Comparison of ENCODE assay signal across 18 cellular contexts in the genomic region with DNA sequence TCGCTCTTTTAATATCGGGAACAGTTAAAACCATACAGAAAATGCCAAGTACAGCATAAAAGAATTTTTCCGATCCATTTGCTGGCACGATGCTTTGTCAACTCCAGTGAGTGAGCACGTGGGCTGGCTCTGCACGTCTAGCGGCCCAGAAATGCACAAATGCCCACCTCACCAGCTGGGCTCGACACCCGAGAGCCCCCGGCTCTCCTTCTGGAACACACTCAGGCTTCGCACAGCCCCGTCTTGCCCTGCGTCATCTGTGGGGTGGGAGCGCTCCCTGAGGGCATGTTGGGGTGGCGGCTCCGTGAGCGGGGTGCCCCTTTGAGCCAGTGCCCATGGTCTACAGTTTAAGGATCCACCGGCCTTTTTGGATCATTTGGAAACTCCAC. TPM values are rescaled to one million over a fixed set of nuclear protein-coding genes. Genes with fewer than 3 reads are reported as not detected.
A peak's percentile ranks its signal among the peaks of the same experiment; 100 is the strongest.
DNase-seq lines count a peak whose midpoint lies in the region; ATAC-seq and TF ChIP-seq lines count a peak whose summit lies in the region.
"Had no signal": no experiment of that assay in that cellular context is flagged by ENCODE, and none has a peak within 500 bp of the region (broad histone marks: within the 10 kb centered on the region; RNA-seq: fewer than 3 reads in every experiment).

No MANE protein-coding gene starts in this region.

- TF ChIP-seq POLR2A in spleen (IDR thresholded peaks at IDR 0.05): no peak

- H3K9me3 Mint-ChIP-seq in activated naive CD8-positive, alpha-beta T cell (ENCODE audit: low read depth): no peaks in the 10 kb centered on the region
- no peaks in the 10 kb centered on the region for H3K9me3 Mint-ChIP-seq in activated naive CD8-positive, alpha-beta T cell treated with anti-CD3 and anti-CD28 coated beads for 36 hours
- no peaks in the 10 kb centered on the region for H3K9me3 Mint-ChIP-seq in effector memory CD8-positive, alpha-beta T cell
- H3K9me3 Mint-ChIP-seq: GM23338 had no signal

- H3K27me3 ChIP-seq in RWPE2 (ENCODE audit: insufficient read depth, poor library complexity, severe bottlenecking) (no peaks in the 10 kb centered on the region), lower lobe of right lung (ENCODE audit: low read depth) (no peaks in the 10 kb centered on the region), spleen (replicated peaks in 1 of 7) (no peaks in the 10 kb centered on the region)
- H3K27me3 ChIP-seq: BLaER1 had no signal

- no peak for TF ChIP-seq CTCF in RWPE2 (IDR thresholded peaks at IDR 0.05; ENCODE audit: poor library complexity, severe bottlenecking)
- no peak for TF ChIP-seq CTCF in lower lobe of right lung (IDR thresholded peaks at IDR 0.05)
- TF ChIP-seq CTCF in spleen (IDR thresholded peaks at IDR 0.05 in 8 of 11, conservative IDR thresholded peaks at IDR 0.05 in 3 of 11): no peak

- peaks cover 34% of the 10 kb centered on the region for H3K4me1 Mint-ChIP-seq in activated naive CD8-positive, alpha-beta T cell (ENCODE audit: low read depth)
- H3K4me1 Mint-ChIP-seq in activated naive CD8-positive, alpha-beta T cell treated with anti-CD3 and anti-CD28 coated beads for 36 hours: peaks cover 25% of the 10 kb centered on the region
- H3K4me1 Mint-ChIP-seq in effector memory CD8-positive, alpha-beta T cell (ENCODE audit: low read depth in 2 of 2): peaks cover 0 to 4% of the 10 kb centered on the region in 2 donors
- H3K4me1 Mint-ChIP-seq: GM23338 had no signal

- intact Hi-C loops in lower lobe of right lung (cut with DNase I): no loop called here
- intact Hi-C loops in spleen (cut with DNase I; ENCODE audit: low total_unique reads): no loop called here

- H3K9me3 ChIP-seq in RWPE2 (ENCODE audit: severe bottlenecking) (no peaks in the 10 kb centered on the region), lower lobe of right lung (no peaks in the 10 kb centered on the region), spleen (no peaks in the 10 kb centered on the region)
- H3K9me3 ChIP-seq: BLaER1 had no signal

- peaks cover 9% of the 10 kb centered on the region for H3K36me3 Mint-ChIP-seq in activated naive CD8-positive, alpha-beta T cell
- peaks cover 47% of the 10 kb centered on the region for H3K36me3 Mint-ChIP-seq in activated naive CD8-positive, alpha-beta T cell treated with anti-CD3 and anti-CD28 coated beads for 36 hours
- H3K36me3 Mint-ChIP-seq in effector memory CD8-positive, alpha-beta T cell (ENCODE audit: insufficient read depth): peaks cover 37% of the 10 kb centered on the region

- H3K4me3 Mint-ChIP-seq in activated naive CD8-positive, alpha-beta T cell: peak overlapping the region; percentile 67
- H3K4me3 Mint-ChIP-seq in activated naive CD8-positive, alpha-beta T cell treated with anti-CD3 and anti-CD28 coated beads for 36 hours: no peak overlapping the region
- no peak overlapping the region for H3K4me3 Mint-ChIP-seq in effector memory CD8-positive, alpha-beta T cell
- H3K4me3 Mint-ChIP-seq: GM23338 had no signal

- H3K4me1 ChIP-seq in RWPE2 (ENCODE audit: insufficient read depth, poor library complexity, severe bottlenecking) (no peaks in the 10 kb centered on the region), lower lobe of right lung (no peaks in the 10 kb centered on the region), spleen (no peaks in the 10 kb centered on the region)
- H3K4me1 ChIP-seq: BLaER1 had no signal

- WGBS in spleen, 5 donors: 96 to 98% (median 98%) methylated on average over 13 to 18 of the region's 18 CpGs

- no peak overlapping the region for H3K4me3 ChIP-seq in RWPE2 (ENCODE audit: severe bottlenecking)
- H3K4me3 ChIP-seq in lower lobe of right lung: no peak overlapping the region
- no peak overlapping the region for H3K4me3 ChIP-seq in spleen
- H3K4me3 ChIP-seq: BLaER1, GM23338, PC-9 had no signal

- no peaks in the 10 kb centered on the region for H3K27me3 Mint-ChIP-seq in activated naive CD8-positive, alpha-beta T cell
- no peaks in the 10 kb centered on the region for H3K27me3 Mint-ChIP-seq in activated naive CD8-positive, alpha-beta T cell treated with anti-CD3 and anti-CD28 coated beads for 36 hours
- H3K27me3 Mint-ChIP-seq in effector memory CD8-positive, alpha-beta T cell: no peaks in the 10 kb centered on the region

- no peak overlapping the region for H3K27ac ChIP-seq in RWPE2 (ENCODE audit: poor library complexity, severe bottlenecking)
- H3K27ac ChIP-seq in lower lobe of right lung: no peak overlapping the region
- H3K27ac ChIP-seq in spleen: no peak overlapping the region
- H3K27ac ChIP-seq: BLaER1, PC-9 had no signal

- H3K36me3 ChIP-seq in RWPE2 (ENCODE audit: low read depth) (peaks cover 85% of the 10 kb centered on the region), lower lobe of right lung (peaks cover 77% of the 10 kb centered on the region), spleen (peaks cover 7 to 100% (median 72%) of the 10 kb centered on the region in 6 donors)

- peak overlapping the region; percentile 58 for H3K27ac Mint-ChIP-seq in activated naive CD8-positive, alpha-beta T cell
- H3K27ac Mint-ChIP-seq in activated naive CD8-positive, alpha-beta T cell treated with anti-CD3 and anti-CD28 coated beads for 36 hours: no peak overlapping the region
- H3K27ac Mint-ChIP-seq in effector memory CD8-positive, alpha-beta T cell: no peak overlapping the region
- H3K27ac Mint-ChIP-seq: GM23338 had no signal

- ATAC-seq in RWPE2 (ENCODE audit: low read depth): no peak
- ATAC-seq in lower lobe of right lung: no peak
- no peak for ATAC-seq in effector memory CD8-positive, alpha-beta T cell (replicated peaks)
- ATAC-seq: GM23338 had no signal

- no peak for DNase-seq in activated naive CD8-positive, alpha-beta T cell treated with anti-CD3 and anti-CD28 coated beads for 36 hours
- DNase-seq in RWPE2 (ENCODE audit: low spot score) (peak; percentile 43), lower lobe of right lung (peak; percentile 28), spleen (peak; percentile 59)
- no peak for DNase-seq in effector memory CD8-positive, alpha-beta T cell
- no peak for DNase-seq in stimulated activated CD4-positive, alpha-beta T cell treated with anti-CD3 and anti-CD28 coated beads, Interleukin-4, amount 100 ng/mL, for 24 hours
- no peak for DNase-seq in stimulated activated CD4-positive, alpha-beta T cell treated with anti-CD3 and anti-CD28 coated beads, Interleukin-15, amount 100 ng/mL, for 24 hours
- DNase-seq: DND-41, NCI-H1048, NCI-H146, NCI-H2081 treated with DMSO at 0.1 percent for 48 hours, NCI-H510A, NCI-H774, PC-9 had no signal

RNA-seq across cellular contexts. Expression of gene ATP4B, which starts 24.5 kb away (rescaled TPM):
- not detected for total RNA-seq in activated naive CD8-positive, alpha-beta T cell treated with anti-CD3 and anti-CD28 coated beads for 36 hours
- not detected for total RNA-seq in lower lobe of right lung
- total RNA-seq in spleen: under 1 TPM in 3 of 7 donors, not detected in 4; 0.32 to 0.46 (median 0.43) TPM
- polyA plus RNA-seq in spleen: under 1 TPM; 0.09 to 0.15 (median 0.13) TPM
- total RNA-seq: GM23338, MCF 10A, PC-9 had no signal
- polyA plus RNA-seq: GM23338 had no signal

RNA-seq across cellular contexts. Expression of gene GRK1, which starts 33.5 kb away (rescaled TPM):
- not detected for total RNA-seq in activated naive CD8-positive, alpha-beta T cell treated with anti-CD3 and anti-CD28 coated beads for 36 hours
- not detected for total RNA-seq in lower lobe of right lung
- total RNA-seq in spleen: not detected
- not detected for polyA plus RNA-seq in spleen
- total RNA-seq: GM23338, MCF 10A, PC-9 had no signal
- polyA plus RNA-seq: GM23338 had no signal

RNA-seq across cellular contexts. Expression of gene TFDP1, which starts 48.9 kb away (rescaled TPM):
- total RNA-seq in activated naive CD8-positive, alpha-beta T cell treated with anti-CD3 and anti-CD28 coated beads for 36 hours: 100 to 1,000 TPM; 242 to 250 TPM
- 47.0 TPM for total RNA-seq in lower lobe of right lung
- 10 to 100 TPM; 47.5 to 91.7 (median 59.4) TPM for total RNA-seq in spleen
- polyA plus RNA-seq in spleen: 10 to 100 TPM; 21.7 to 42.4 (median 40.1) TPM

Comparison
In these comparisons a context has a peak if more than half of its experiments do, and no peak if none do; other contexts are left out.
1. DNase-seq: peak in RWPE2 (single experiment), lower lobe of right lung (single experiment) and spleen (single experiment); none in activated naive CD8-positive, alpha-beta T cell treated with anti-CD3 and anti-CD28 coated beads for 36 hours (single experiment), effector memory CD8-positive, alpha-beta T cell (0 of 3), stimulated activated CD4-positive, alpha-beta T cell treated with anti-CD3 and anti-CD28 coated beads, Interleukin-4, amount 100 ng/mL, for 24 hours (single experiment) and stimulated activated CD4-positive, alpha-beta T cell treated with anti-CD3 and anti-CD28 coated beads, Interleukin-15, amount 100 ng/mL, for 24 hours (single experiment).